Comparison of ENCODE assay signal across 12 cellular contexts in the genomic region with DNA sequence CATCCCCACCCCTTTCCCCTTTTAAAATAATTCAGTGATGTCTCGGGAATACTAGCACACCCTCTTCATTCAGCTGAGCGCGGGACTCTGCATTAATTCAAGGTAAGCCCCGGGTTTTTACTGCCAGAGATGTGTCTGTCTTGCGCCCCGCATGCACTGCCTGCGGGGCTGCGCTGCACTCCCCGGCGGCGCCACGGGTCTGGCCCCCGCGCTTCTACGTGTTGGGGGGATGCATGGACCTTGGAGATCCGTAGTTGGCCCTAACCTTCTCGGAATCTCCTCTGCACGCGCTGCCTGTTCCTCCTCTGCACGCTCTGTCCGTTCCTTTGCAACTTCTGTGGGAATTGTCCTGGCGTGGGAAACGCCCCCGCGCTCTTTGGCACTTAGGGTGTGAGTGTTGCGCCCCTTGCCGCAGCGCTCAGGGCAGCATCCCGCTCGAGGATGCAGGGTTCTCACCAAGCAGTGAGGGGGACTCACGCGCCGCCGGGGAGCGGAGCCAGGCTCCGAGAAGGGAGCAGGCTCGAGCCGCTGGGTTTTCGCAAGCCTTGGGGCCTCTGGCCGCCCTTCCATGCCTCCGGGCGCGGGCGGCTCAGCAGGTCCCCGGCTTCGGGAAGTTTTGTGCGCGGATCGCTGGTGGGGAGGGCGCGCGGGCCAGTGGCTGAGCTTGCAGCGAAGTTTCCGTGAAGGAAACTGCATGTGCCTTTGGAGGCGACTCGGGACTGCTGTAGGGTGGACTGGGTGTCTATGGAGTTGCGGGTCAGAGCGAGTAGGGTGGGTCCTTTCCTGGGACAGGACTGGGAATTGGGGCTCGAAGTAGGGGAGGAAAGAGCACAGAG.
DNase-seq lines count a peak whose midpoint lies in the region; ATAC-seq and TF ChIP-seq lines count a peak whose summit lies in the region.
"Had no signal": no experiment of that assay in that cellular context is flagged by ENCODE, and none has a peak within 500 bp of the region (broad histone marks: within the 10 kb centered on the region; RNA-seq: fewer than 3 reads in every experiment).

No MANE protein-coding gene starts in this region.

- no peak for ATAC-seq in HG02973 (IDR thresholded peaks at IDR 0.05; ENCODE audit: unreplicated experiment)

- no peak overlapping the region for H4K8ac ChIP-seq in neuronal stem cell (ENCODE audit: low read depth, low read length)

- peak overlapping the region; percentile 46 for H3K18ac ChIP-seq in neuronal stem cell (ENCODE audit: low read length)

- H3K9me3 ChIP-seq in neuronal stem cell (replicated peaks in 1 of 2; ENCODE audit: control insufficient read depth in 2 of 2, insufficient read depth in 1 of 2, low read depth in 1 of 2, low read length in 2 of 2): peaks cover 0 to 3% of the 10 kb centered on the region in 2 donors
- H3K9me3 ChIP-seq: heart left ventricle, neutrophil had no signal

- no peak for TF ChIP-seq CTCF in dorsolateral prefrontal cortex (IDR thresholded peaks at IDR 0.05 in 54 of 56, conservative IDR thresholded peaks at IDR 0.05 in 2 of 56; ENCODE audit: low read depth in 1 of 56, partially characterized antibody in 56 of 56)

- peak overlapping the region; percentile 82 for H3K4me2 ChIP-seq in neuronal stem cell (ENCODE audit: insufficient read depth, low read length, poor library complexity, severe bottlenecking)

- H2AK5ac ChIP-seq in neuronal stem cell (ENCODE audit: low read depth, low read length): no peak overlapping the region

- peak overlapping the region; percentile 45 for H2AFZ ChIP-seq in neuronal stem cell (ENCODE audit: low read length)

- no peak overlapping the region for H2BK5ac ChIP-seq in neuronal stem cell (ENCODE audit: low read length)

- intact Hi-C loops in dorsolateral prefrontal cortex (cut with DNase I): no loop called here

- H2BK12ac ChIP-seq in neuronal stem cell (ENCODE audit: low read length): no peak overlapping the region

- H3K9ac ChIP-seq in neuronal stem cell (ENCODE audit: low read depth, low read length, poor library complexity): peak overlapping the region; percentile 54

- no peaks in the 10 kb centered on the region for H3K79me1 ChIP-seq in neuronal stem cell (ENCODE audit: low read depth, low read length)

- no peak overlapping the region for H3K4ac ChIP-seq in neuronal stem cell (ENCODE audit: low read length)

- no peak overlapping the region for H2BK120ac ChIP-seq in neuronal stem cell (ENCODE audit: low read depth, low read length)

- no peaks in the 10 kb centered on the region for H3K36me3 ChIP-seq in neuronal stem cell (replicated peaks in 1 of 2; ENCODE audit: control insufficient read depth in 2 of 2, insufficient read depth in 2 of 2, low read length in 2 of 2)
- H3K36me3 ChIP-seq: heart left ventricle, neutrophil had no signal

- no peak overlapping the region for H2BK15ac ChIP-seq in neuronal stem cell (ENCODE audit: low read length)

- DNase-seq in NCI-H2227 (lab: John Stamatoyannopoulos, UW; ENCODE audit: unreplicated experiment) (peak; percentile 44), NCI-H2227 treated with DMSO at 0.1 percent for 48 hours (lab: John Stamatoyannopoulos, UW) (no peak), NCI-H69 (lab: John Stamatoyannopoulos, UW) (peak; percentile 76), dorsolateral prefrontal cortex (peak in 1 of 10 donors; percentile 16), neuronal stem cell (ENCODE audit: low spot score) (peak; percentile 51), NCI-H2171 (lab: John Stamatoyannopoulos, UW) (no peak), GOT3 (lab: John Stamatoyannopoulos, UW) (no peak)
- DNase-seq: cortex of kidney, heart left ventricle, MV-4-11 had no signal

- peaks cover 5 to 73% (median 50%) of the 10 kb centered on the region in 45 donors for H3K27me3 ChIP-seq in dorsolateral prefrontal cortex
- H3K27me3 ChIP-seq in neuronal stem cell (ENCODE audit: control insufficient read depth in 3 of 3, insufficient read depth in 3 of 3, low read depth in 1 of 3, low read length in 3 of 3): peaks cover 14 to 66% (median 51%) of the 10 kb centered on the region in 3 experiments

- H3K27ac ChIP-seq in dorsolateral prefrontal cortex (no peak overlapping the region), neuronal stem cell (replicated peaks; ENCODE audit: low read length) (no peak overlapping the region)
- H3K27ac ChIP-seq: heart left ventricle, neutrophil had no signal

- peaks cover 8 to 16% of the 10 kb centered on the region in 2 donors for H3K4me1 ChIP-seq in neuronal stem cell (ENCODE audit: control insufficient read depth in 2 of 2, insufficient read depth in 1 of 2, low read depth in 1 of 2, low read length in 2 of 2)

- H3K23ac ChIP-seq in neuronal stem cell (ENCODE audit: low read depth, low read length, poor library complexity): peak overlapping the region; percentile 0

- H4K91ac ChIP-seq in neuronal stem cell (ENCODE audit: low read depth, low read length, poor library complexity): no peak overlapping the region

- peak overlapping the region in 54 of 59 donors; percentile 1 to 61 (median 36) for H3K4me3 ChIP-seq in dorsolateral prefrontal cortex
- H3K4me3 ChIP-seq in neuronal stem cell (ENCODE audit: low read length in 2 of 2): peak overlapping the region in 1 of 2 donors; percentile 75

- peak overlapping the region; percentile 60 for H3K14ac ChIP-seq in neuronal stem cell (ENCODE audit: low read length)

- WGBS in neuronal stem cell (ENCODE audit: extremely low coverage in 2 of 2, insufficient read length in 2 of 2, insufficient replicate concordance in 1 of 2), 2 donors: no CpG with 5 or more reads among the region's 59 CpGs

Comparison
In these comparisons a context has a peak if more than half of its experiments do, and no peak if none do; other contexts are left out.
1. DNase-seq: peak in NCI-H2227 (single experiment), NCI-H69 (single experiment) and neuronal stem cell (single experiment); none in NCI-H2227 treated with DMSO at 0.1 percent for 48 hours (single experiment), NCI-H2171 (single experiment) and GOT3 (single experiment).